Comparison of ENCODE assay signal across 10 cellular contexts in the genomic region with DNA sequence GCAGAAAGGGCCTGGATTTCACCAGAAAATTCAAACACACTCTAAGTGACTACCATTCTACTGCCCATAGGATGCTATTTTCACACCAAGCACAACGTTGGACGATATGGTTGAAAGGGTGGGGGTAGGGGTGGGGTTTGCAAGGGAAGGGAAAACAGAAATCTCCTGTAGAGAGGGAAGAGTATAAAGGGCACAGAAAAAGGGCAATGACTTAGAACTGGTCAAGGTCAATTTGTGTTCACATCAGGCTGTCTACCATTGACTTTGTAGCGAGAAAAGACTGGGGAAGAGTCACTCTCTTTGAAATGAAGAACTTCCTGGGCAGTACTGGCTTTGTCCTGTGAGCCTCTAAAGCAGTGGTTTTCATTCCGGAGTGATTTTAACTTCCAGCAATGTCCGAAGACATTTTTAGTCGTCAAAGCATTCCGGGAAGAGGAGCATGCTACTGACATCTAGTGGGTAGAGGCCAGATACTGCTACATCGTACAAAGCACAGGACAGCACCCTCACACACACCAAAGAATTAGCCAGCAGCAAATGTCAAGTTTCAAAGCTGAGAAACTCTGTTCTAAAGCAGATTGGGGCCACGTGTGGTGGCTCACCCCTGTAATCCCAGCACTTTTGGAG. TPM values are rescaled to one million over a fixed set of nuclear protein-coding genes. Genes with fewer than 3 reads are reported as not detected.
A peak's percentile ranks its signal among the peaks of the same experiment; 100 is the strongest.
DNase-seq lines count a peak whose midpoint lies in the region; ATAC-seq and TF ChIP-seq lines count a peak whose summit lies in the region.
"Had no signal": no experiment of that assay in that cellular context is flagged by ENCODE, and none has a peak within 500 bp of the region (broad histone marks: within the 10 kb centered on the region; RNA-seq: fewer than 3 reads in every experiment).

No MANE protein-coding gene starts in this region.

- H3K4me3 ChIP-seq in BJ (ENCODE audit: low read depth, low read length) (no peak overlapping the region), prostate gland (no peak overlapping the region)

- no peak for TF ChIP-seq POLR2A in prostate gland (IDR thresholded peaks at IDR 0.05)

- H3K4me3 Mint-ChIP-seq in activated naive CD8-positive, alpha-beta T cell treated with anti-CD3 and anti-CD28 coated beads, Interleukin-2, amount 50 U/mL, for 24 hours: no peak overlapping the region
- H3K4me3 Mint-ChIP-seq: activated T-cell treated with anti-CD3 and anti-CD28 coated beads, Interleukin-2, amount 50 U/mL, for 72 hours had no signal

- no peaks in the 10 kb centered on the region for H3K4me1 ChIP-seq in prostate gland (replicated peaks)

- H3K27me3 ChIP-seq in BJ (ENCODE audit: control insufficient read depth, insufficient read depth, low read length): no peaks in the 10 kb centered on the region
- H3K27me3 ChIP-seq in prostate gland (replicated peaks; ENCODE audit: insufficient read depth): no peaks in the 10 kb centered on the region

- no peak for ATAC-seq in activated naive CD8-positive, alpha-beta T cell treated with anti-CD3 and anti-CD28 coated beads, Interleukin-2, amount 50 U/mL, for 24 hours
- ATAC-seq: activated T-cell treated with anti-CD3 and anti-CD28 coated beads, Interleukin-2, amount 50 U/mL, for 72 hours had no signal

- 19% methylated on average over 9 of the region's 9 CpGs for WGBS in prostate gland

- no peaks in the 10 kb centered on the region for H3K36me3 Mint-ChIP-seq in activated naive CD8-positive, alpha-beta T cell treated with anti-CD3 and anti-CD28 coated beads, Interleukin-2, amount 50 U/mL, for 24 hours (ENCODE audit: low read depth)

- no peaks in the 10 kb centered on the region for H3K9me3 ChIP-seq in prostate gland

- intact Hi-C loops in prostate gland (cut with DNase I): no loop called here

- no peak overlapping the region for H3K27ac ChIP-seq in caudate nucleus (ENCODE audit: low read depth, low read length)
- H3K27ac ChIP-seq in prostate gland: no peak overlapping the region

- POLR2A ChIA-PET in BJ (lab: Charles Lee) (no interaction called here), HEK293T (lab: Yijun Ruan, JAX) (no interaction called here)

- no peak overlapping the region for H3K27ac Mint-ChIP-seq in activated naive CD8-positive, alpha-beta T cell treated with anti-CD3 and anti-CD28 coated beads, Interleukin-2, amount 50 U/mL, for 24 hours
- H3K27ac Mint-ChIP-seq: activated T-cell treated with anti-CD3 and anti-CD28 coated beads, Interleukin-2, amount 50 U/mL, for 72 hours had no signal

- DNase-seq in BJ (ENCODE audit: low read depth): no peak
- peak; percentile 59 for DNase-seq in HEK293T (ENCODE audit: extremely low spot score)
- DNase-seq in activated naive CD8-positive, alpha-beta T cell treated with anti-CD3 and anti-CD28 coated beads, Interleukin-2, amount 50 U/mL, for 24 hours: peak; percentile 1
- peak; percentile 56 for DNase-seq in left kidney (ENCODE audit: low read depth, low spot score)
- no peak for DNase-seq in caudate nucleus (lab: John Stamatoyannopoulos, UW)
- no peak for DNase-seq in activated gamma-delta T cell treated with Interleukin-2 at 50 U/mL for 16 hours
- DNase-seq in SKM-1 treated with dmso at 0.1 percent for 144 hours (lab: John Stamatoyannopoulos, UW; ENCODE audit: unreplicated experiment): no peak
- DNase-seq in prostate gland (ENCODE audit: low spot score): no peak
- DNase-seq: activated T-cell treated with anti-CD3 and anti-CD28 coated beads, Interleukin-2, amount 50 U/mL, for 72 hours; right cardiac atrium had no signal

- TF ChIP-seq CTCF in BJ (IDR thresholded peaks at IDR 0.05; ENCODE audit: insufficient read depth, low read depth, low read length) (peak; percentile 56), prostate gland (IDR thresholded peaks at IDR 0.05) (no peak)

- no peaks in the 10 kb centered on the region for H3K9me3 Mint-ChIP-seq in activated naive CD8-positive, alpha-beta T cell treated with anti-CD3 and anti-CD28 coated beads, Interleukin-2, amount 50 U/mL, for 24 hours
- H3K9me3 Mint-ChIP-seq: activated T-cell treated with anti-CD3 and anti-CD28 coated beads, Interleukin-2, amount 50 U/mL, for 72 hours had no signal

- CTCF ChIA-PET in BJ (lab: Yijun Ruan, JAX) (no interaction called here), HEK293T (lab: Yijun Ruan, JAX) (interaction anchor here (1.2 kb wide), 1 partner anchor 9 kb away, joined by 7 read pairs; no protein-coding TSS in a partner anchor)

- H3K36me3 ChIP-seq in BJ (ENCODE audit: control insufficient read depth, insufficient read depth, low read length): no peaks in the 10 kb centered on the region
- H3K36me3 ChIP-seq in prostate gland: no peaks in the 10 kb centered on the region

- H3K27me3 Mint-ChIP-seq in activated naive CD8-positive, alpha-beta T cell treated with anti-CD3 and anti-CD28 coated beads, Interleukin-2, amount 50 U/mL, for 24 hours: no peaks in the 10 kb centered on the region

- peaks cover 2% of the 10 kb centered on the region for H3K4me1 Mint-ChIP-seq in activated naive CD8-positive, alpha-beta T cell treated with anti-CD3 and anti-CD28 coated beads, Interleukin-2, amount 50 U/mL, for 24 hours

TF ChIP-seq in HEK293T, 16 proteins besides CTCF, POLR2A, EP300 and RAD21:
- TF ChIP-seq BHLHE40 (IDR thresholded peaks at IDR 0.05; ENCODE audit: borderline replicate concordance) (no peak), ARNT (IDR thresholded peaks at IDR 0.05) (no peak), ELF4 (IDR thresholded peaks at IDR 0.05) (no peak), CTBP1 (IDR thresholded peaks at IDR 0.05; ENCODE audit: borderline replicate concordance) (no peak), FOXK2 (IDR thresholded peaks at IDR 0.05) (no peak), SUZ12 (IDR thresholded peaks at IDR 0.05) (no peak), SP1 (IDR thresholded peaks at IDR 0.05) (no peak), HDGF (IDR thresholded peaks at IDR 0.05; ENCODE audit: borderline replicate concordance) (no peak), FOXA1 (IDR thresholded peaks at IDR 0.05) (no peak)

RNA-seq across cellular contexts. Expression of gene SLC7A3, which starts 48.4 kb away (rescaled TPM):
- not detected in 2 replicates for polyA plus RNA-seq in BJ (2011; rRNA removed)
- polyA minus RNA-seq in BJ (2011; rRNA and poly(A)+ RNA removed): not detected in 2 replicates
- total RNA-seq in prostate gland: 1 to 10 TPM; 2.2 to 7.6 TPM
- total RNA-seq: right cardiac atrium had no signal
- polyA plus RNA-seq: right cardiac atrium had no signal

Comparison
In these comparisons a context has a peak if more than half of its experiments do, and no peak if none do; other contexts are left out.
1. DNase-seq: peak in HEK293T (single experiment), activated naive CD8-positive, alpha-beta T cell treated with anti-CD3 and anti-CD28 coated beads, Interleukin-2, amount 50 U/mL, for 24 hours (single experiment) and left kidney (single experiment); none in BJ (single experiment), caudate nucleus (0 of 61), activated gamma-delta T cell treated with Interleukin-2 at 50 U/mL for 16 hours (single experiment), SKM-1 treated with dmso at 0.1 percent for 144 hours (single experiment) and prostate gland (single experiment).